ENCODE assay signal across 8 cellular contexts in the genomic region with DNA sequence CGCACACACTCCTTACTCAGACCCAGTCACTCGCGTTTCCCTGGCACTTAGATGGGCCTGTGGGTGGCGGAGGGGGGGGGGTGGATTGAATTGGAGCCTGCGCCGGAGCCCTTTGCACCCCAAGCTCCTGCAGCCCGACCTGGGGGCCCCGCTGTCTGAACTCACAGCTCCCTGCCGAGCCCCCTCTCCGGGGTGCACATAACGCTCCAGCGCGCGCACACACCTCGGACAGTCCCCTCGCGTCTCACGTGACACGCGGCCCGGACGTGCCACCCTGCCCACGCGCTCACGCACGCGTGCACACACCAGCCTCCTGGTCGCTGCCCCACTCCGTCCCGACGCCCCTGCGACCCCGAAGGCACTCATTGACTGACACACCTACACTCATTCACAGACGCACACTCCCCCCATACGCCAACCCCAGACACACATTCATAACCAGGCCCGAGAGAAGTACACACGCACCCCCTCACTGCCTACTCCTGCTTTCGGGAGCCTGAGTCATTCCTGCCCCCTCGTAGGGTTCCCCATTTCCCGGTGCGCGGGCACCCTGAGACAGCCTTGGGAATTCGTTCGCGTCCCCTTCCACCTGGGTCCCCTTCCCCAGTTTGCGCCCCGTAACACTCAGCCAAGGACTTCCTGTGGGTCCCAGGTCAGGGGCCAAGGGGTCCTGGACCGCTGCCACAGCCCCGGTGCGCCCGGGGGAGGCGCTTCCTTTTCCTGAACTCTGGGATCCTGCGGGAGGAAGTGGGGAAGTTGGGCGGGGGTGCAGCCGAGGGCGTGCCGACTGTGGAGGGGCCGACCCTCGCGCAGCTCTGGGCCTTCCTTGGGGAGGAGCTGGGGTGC. TPM values are rescaled to one million over a fixed set of nuclear protein-coding genes. Genes with fewer than 3 reads are reported as not detected.
A peak's percentile ranks its signal among the peaks of the same experiment; 100 is the strongest.
DNase-seq lines count a peak whose midpoint lies in the region; ATAC-seq and TF ChIP-seq lines count a peak whose summit lies in the region.

No MANE protein-coding gene starts in this region.

- peak overlapping the region; percentile 46 for H3K27ac ChIP-seq in mesendoderm (ENCODE audit: low read depth, low read length)

- in situ Hi-C loops in KBM-7 (cut with MboI; ENCODE audit: low pct_unique_long_range_greater_than_20kb, low sequenced_read_pairs): no loop called here

- H3K4me3 ChIP-seq in AG10803 (ENCODE audit: low read length) (peak overlapping the region; percentile 65), mesendoderm (ENCODE audit: low read length) (peak overlapping the region; percentile 50)

- H3K56ac ChIP-seq in mesendoderm (ENCODE audit: low read length): peak overlapping the region; percentile 96

- no peak overlapping the region for H3K4ac ChIP-seq in mesendoderm (ENCODE audit: low read depth, low read length)

- peak overlapping the region; percentile 96 for H3K18ac ChIP-seq in mesendoderm (ENCODE audit: low read length)

- no peak for TF ChIP-seq CTCF in AG10803 (conservative IDR thresholded peaks at IDR 0.05; ENCODE audit: low read length)

- no peak overlapping the region for H3K23ac ChIP-seq in mesendoderm (ENCODE audit: low read length)

- H3K27me3 ChIP-seq in mesendoderm (ENCODE audit: insufficient read depth, low read length, poor library complexity): no peaks in the 10 kb centered on the region

- H3K4me1 ChIP-seq in mesendoderm (ENCODE audit: control insufficient read depth, low read depth, low read length): peaks cover 9% of the 10 kb centered on the region

- H4K5ac ChIP-seq in mesendoderm (ENCODE audit: low read length): no peak overlapping the region

- H2BK5ac ChIP-seq in mesendoderm (ENCODE audit: low read length): peak overlapping the region; percentile 26

- WGBS in mesendoderm (ENCODE audit: extremely low coverage, insufficient coverage, low lambda C conversion rate): no CpG with 5 or more reads among the region's 60 CpGs

- H4K8ac ChIP-seq in mesendoderm (ENCODE audit: low read depth, low read length): no peak overlapping the region

- peak overlapping the region; percentile 61 for H3K4me2 ChIP-seq in mesendoderm (ENCODE audit: low read length)

- no peaks in the 10 kb centered on the region for H3K79me1 ChIP-seq in mesendoderm (ENCODE audit: low read length)

- H2AK5ac ChIP-seq in mesendoderm (ENCODE audit: low read length): no peak overlapping the region

- H3K36me3 ChIP-seq in mesendoderm (ENCODE audit: control insufficient read depth, insufficient read depth, low read length): no peaks in the 10 kb centered on the region

- peak; percentile 45 for ATAC-seq in stimulated activated naive CD8-positive, alpha-beta T cell treated with anti-CD3 and anti-CD28 coated beads, Interleukin-15, Interleukin-2, amounts not matched to agents 100 U/mL and 50 U/mL, for 24 hours
- ATAC-seq in HG02884 (IDR thresholded peaks at IDR 0.05; ENCODE audit: unreplicated experiment): no peak

- peak overlapping the region; percentile 75 for H3K9ac ChIP-seq in mesendoderm (ENCODE audit: low read length)

- DNase-seq in AG10803 (ENCODE audit: low read depth) (peak; percentile 62), KBM-7 (peak; percentile 96), ecto neural progenitor cell (ENCODE audit: low spot score) (peak; percentile 73), mesendoderm (peak; percentile 65), SW 1271 (lab: John Stamatoyannopoulos, UW) (no peak)
- DNase-seq in activated CD4-positive, alpha-beta T cell treated with anti-CD3 and anti-CD28 coated beads, Interleukin-2, amount 50 U/mL, for 1 hour: peak; percentile 31
- DNase-seq in stimulated activated naive CD8-positive, alpha-beta T cell treated with anti-CD3 and anti-CD28 coated beads, Interleukin-15, Interleukin-2, amounts not matched to agents 100 U/mL and 50 U/mL, for 24 hours: peak; percentile 69

- no peaks in the 10 kb centered on the region for H3K79me2 ChIP-seq in mesendoderm (ENCODE audit: control insufficient read depth, insufficient read depth, low read length)

- peak overlapping the region; percentile 47 for H2BK120ac ChIP-seq in mesendoderm (ENCODE audit: low read depth, low read length)

- H2BK15ac ChIP-seq in mesendoderm (replicated peaks; ENCODE audit: low read depth): no peak overlapping the region

RNA-seq across cellular contexts. Expression of gene TBKBP1, which starts 1.1 kb away (rescaled TPM):
- polyA plus RNA-seq in mesendoderm (2013, experiment 1 of 2): 8.1 TPM
- 7.0 TPM for polyA plus RNA-seq in mesendoderm (2013, experiment 2 of 2)

RNA-seq across cellular contexts. Expression of gene TBX21, which starts 38.0 kb away (rescaled TPM):
- 0.01 TPM for polyA plus RNA-seq in mesendoderm (2013, experiment 1 of 2)
- 0.04 TPM for polyA plus RNA-seq in mesendoderm (2013, experiment 2 of 2)

RNA-seq across cellular contexts. Expression of gene KPNB1, which starts 45.3 kb away (rescaled TPM):
- polyA plus RNA-seq in mesendoderm (2013, experiment 1 of 2): 345 TPM
- polyA plus RNA-seq in mesendoderm (2013, experiment 2 of 2): 347 TPM

Comparison
In these comparisons a context has a peak if more than half of its experiments do, and no peak if none do; other contexts are left out.
1. DNase-seq: peak in AG10803 (single experiment), KBM-7 (single experiment), activated CD4-positive, alpha-beta T cell treated with anti-CD3 and anti-CD28 coated beads, Interleukin-2, amount 50 U/mL, for 1 hour (single experiment), ecto neural progenitor cell (single experiment), mesendoderm (single experiment) and stimulated activated naive CD8-positive, alpha-beta T cell treated with anti-CD3 and anti-CD28 coated beads, Interleukin-15, Interleukin-2, amounts not matched to agents 100 U/mL and 50 U/mL, for 24 hours (single experiment); none in SW 1271 (0 of 2).